Comparison of ENCODE assay signal across 8 cellular contexts in genomic region chr2:201260302-201260800, GRCh38. TPM values are rescaled to one million over a fixed set of nuclear protein-coding genes. Genes with fewer than 3 reads are reported as not detected.
DNase-seq lines count a peak whose midpoint lies in the region; ATAC-seq and TF ChIP-seq lines count a peak whose summit lies in the region.

Gene CASP8, plus strand, starts transcription at chr2:201260536. Its CDS starts 5,951 bp downstream, at chr2:201266487.

- no peak within 1 kb of the TSS for H3K4me3 Mint-ChIP-seq in progenitor cell of endocrine pancreas (ENCODE audit: low read depth)

- ATAC-seq in GM21423 (IDR thresholded peaks at IDR 0.05; ENCODE audit: unreplicated experiment) = peak; percentile 34

- no peak within 1 kb of the TSS for H3K27ac Mint-ChIP-seq in progenitor cell of endocrine pancreas

- H3K36me3 Mint-ChIP-seq in progenitor cell of endocrine pancreas (ENCODE audit: insufficient read depth) = no peaks in the 10 kb centered on the region

- POLR2A ChIA-PET in A673 (lab: Charles Lee; ENCODE audit: low non-redundant PET) = no interaction called here

- H3K4me1 ChIP-seq in A673 (ENCODE audit: insufficient read depth, low read length, poor library complexity, severe bottlenecking) (peaks cover 46% of the 10 kb centered on the region), skeletal muscle satellite cell (ENCODE audit: control insufficient read depth, insufficient read depth, low read length) (peaks cover 31% of the 10 kb centered on the region)

- H3K4me3 ChIP-seq in A673 (ENCODE audit: low read depth, low read length, poor library complexity, severe bottlenecking) = no peak within 1 kb of the TSS
- H3K4me3 ChIP-seq in skeletal muscle satellite cell (ENCODE audit: low read length) = peak within 1 kb of the TSS; percentile 68

- H3K9me3 Mint-ChIP-seq in progenitor cell of endocrine pancreas (ENCODE audit: low read depth) = no peaks in the 10 kb centered on the region

- H3K9me3 ChIP-seq in A673 (ENCODE audit: low read depth, low read length, poor library complexity, severe bottlenecking) (no peaks in the 10 kb centered on the region), skeletal muscle satellite cell (replicated peaks; ENCODE audit: low read length) (no peaks in the 10 kb centered on the region)

- H3K4me1 Mint-ChIP-seq in progenitor cell of endocrine pancreas (ENCODE audit: low read depth) = peaks cover 11% of the 10 kb centered on the region

- intact Hi-C loops in A673 (cut with micrococcal nuclease; ENCODE audit: unreplicated experiment) = no loop called here

- H3K27ac ChIP-seq in A673 (ENCODE audit: low read depth, low read length, poor library complexity, severe bottlenecking) = peak within 1 kb of the TSS; percentile 9

- no peak for TF ChIP-seq CTCF in A673 (conservative IDR thresholded peaks at IDR 0.05; ENCODE audit: low read depth, low read length)
- TF ChIP-seq CTCF in progenitor cell of endocrine pancreas (IDR thresholded peaks at IDR 0.05; ENCODE audit: unreplicated experiment) = no peak

- no peak within 1 kb of the TSS for H3K9ac ChIP-seq in skeletal muscle satellite cell (ENCODE audit: low read depth, low read length)

- CTCF ChIA-PET in A673 (lab: Charles Lee) = no interaction called here

- peak; percentile 57 for DNase-seq in A673 (ENCODE audit: low spot score)
- DNase-seq in activated T-cell treated with anti-CD3 and anti-CD28 coated beads, Interleukin-2, amount 50 U/mL, for 48 hours = peak; percentile 73 to 74
- peak; percentile 35 for DNase-seq in globus pallidus (ENCODE audit: low spot score)
- no peak for DNase-seq in T1000 (lab: John Stamatoyannopoulos, UW)
- no peak for DNase-seq in progenitor cell of endocrine pancreas (ENCODE audit: low spot score, unreplicated experiment)

- H3K27me3 Mint-ChIP-seq in progenitor cell of endocrine pancreas = no peaks in the 10 kb centered on the region

- no TSS peak for BruUV-seq in A673 (replicated peaks; lab: Mats Ljungman, UMichigan)

- H3K27me3 ChIP-seq in A673 (replicated peaks; ENCODE audit: insufficient read depth, low read depth, low read length, poor library complexity) = no peaks in the 10 kb centered on the region
- H3K27me3 ChIP-seq in skeletal muscle satellite cell (ENCODE audit: control insufficient read depth, insufficient read depth, low read length) = no peaks in the 10 kb centered on the region

- H3K4me2 ChIP-seq in skeletal muscle satellite cell (ENCODE audit: low read length) = peak within 1 kb of the TSS; percentile 92

- H3K36me3 ChIP-seq in A673 (ENCODE audit: insufficient read depth, low read length, poor library complexity, severe bottlenecking) (no peaks in the 10 kb centered on the region), skeletal muscle satellite cell (ENCODE audit: insufficient read depth, low read length) (no peaks in the 10 kb centered on the region)

TF ChIP-seq in PFSK-1, 5 proteins besides CTCF, POLR2A, EP300 and RAD21:
- peak; percentile 65; the same call in 1 of the 2 replicates for TF ChIP-seq TAF1 (IDR thresholded peaks at IDR 0.05; ENCODE audit: borderline replicate concordance, insufficient read depth, low read length)
- TF ChIP-seq FOXP2 (optimal IDR thresholded peaks at IDR 0.05; ENCODE audit: borderline replicate concordance, extremely low read depth, extremely low read length, insufficient read depth) = no peak
- peak; percentile 63 for TF ChIP-seq POLR2AphosphoS5 (IDR thresholded peaks at IDR 0.05; ENCODE audit: low read depth, low read length)

RNA-seq across cellular contexts. Expression of gene CASP8, which starts in this region (rescaled TPM):
- total RNA-seq in A673 (2021) (17.9 and 28.4 TPM in 2 replicates), progenitor cell of endocrine pancreas (2.8 and 5.0 TPM in 2 replicates)
- 9.9 TPM for polyA plus RNA-seq in PFSK-1 (2012; ENCODE audit: insufficient read length, low read depth)
- 33.7 and 47.8 TPM in 2 replicates for total RNA-seq in skeletal muscle satellite cell (2012; rRNA removed)

Comparison
In these comparisons a context has a peak if more than half of its experiments do, and no peak if none do; other contexts are left out.
1. DNase-seq: peak in A673 (single experiment), activated T-cell treated with anti-CD3 and anti-CD28 coated beads, Interleukin-2, amount 50 U/mL, for 48 hours (2 of 2) and globus pallidus (single experiment); none in T1000 (single experiment) and progenitor cell of endocrine pancreas (single experiment).